Comparison of ENCODE assay signal across 14 cellular contexts in the genomic region with DNA sequence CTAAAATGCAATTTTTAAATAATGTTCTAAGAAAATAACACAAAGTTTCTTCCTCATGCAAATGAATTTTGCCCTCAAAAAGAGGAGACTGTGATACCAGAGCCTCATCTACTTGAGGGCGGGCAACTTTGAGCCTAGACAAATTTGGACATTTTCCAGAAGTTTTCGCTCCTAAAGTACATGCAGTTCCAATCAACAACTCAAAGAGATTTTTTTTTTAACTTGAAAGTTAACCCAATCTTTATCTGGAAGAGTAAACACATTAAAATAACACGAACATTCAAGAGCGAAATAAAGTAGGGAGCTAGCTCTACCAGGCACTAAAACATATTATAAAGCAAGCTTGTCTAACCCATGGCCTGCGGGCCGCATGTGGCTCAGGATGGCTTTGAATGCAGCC. TPM values are rescaled to one million over a fixed set of nuclear protein-coding genes. Genes with fewer than 3 reads are reported as not detected.
DNase-seq lines count a peak whose midpoint lies in the region; ATAC-seq and TF ChIP-seq lines count a peak whose summit lies in the region.
"Had no signal": no experiment of that assay in that cellular context is flagged by ENCODE, and none has a peak within 500 bp of the region (broad histone marks: within the 10 kb centered on the region; RNA-seq: fewer than 3 reads in every experiment).

No MANE protein-coding gene starts in this region.

- intact Hi-C loops in mucosa of descending colon (cut with DNase I, micrococcal nuclease): no loop called here

- DNase-seq in LNCaP clone FGC (ENCODE audit: low read depth): peak; percentile 66
- peak; percentile 50 for DNase-seq in choroid plexus epithelial cell (ENCODE audit: low read depth)
- no peak for DNase-seq in mucosa of descending colon
- DNase-seq in globus pallidus (ENCODE audit: low spot score): no peak
- no peak for DNase-seq in DMS114 treated with DMSO at 0.1 percent for 48 hours (lab: John Stamatoyannopoulos, UW; ENCODE audit: unreplicated experiment)
- no peak for DNase-seq in NCI-H345 treated with DMSO at 0.1 percent for 48 hours (lab: John Stamatoyannopoulos, UW; ENCODE audit: unreplicated experiment)
- no peak for DNase-seq in NCI-H1105 treated with DMSO at 0.1 percent for 48 hours (lab: John Stamatoyannopoulos, UW)
- DNase-seq: BE2C; CD8-positive, alpha-beta T cell; COR-L47; DMS53; GF-D8 had no signal

- no peaks in the 10 kb centered on the region for H3K4me1 ChIP-seq in mucosa of descending colon (ENCODE audit: low read depth)
- H3K4me1 ChIP-seq: A549, BE2C had no signal

- H3K9me3 ChIP-seq in mucosa of descending colon: no peaks in the 10 kb centered on the region
- H3K9me3 ChIP-seq: A549, BE2C had no signal

- no peaks in the 10 kb centered on the region for H3K36me3 ChIP-seq in mucosa of descending colon (ENCODE audit: low read depth)
- H3K36me3 ChIP-seq: BE2C had no signal

- ATAC-seq in mucosa of descending colon: peak; percentile 48
- ATAC-seq: A549; CD8-positive, alpha-beta T cell; HCT116 had no signal

- no peak overlapping the region for H3K4me3 ChIP-seq in LNCaP clone FGC (ENCODE audit: low read depth, low read length)
- no peak overlapping the region for H3K4me3 ChIP-seq in choroid plexus epithelial cell (ENCODE audit: low read depth, low read length)
- H3K4me3 ChIP-seq in mucosa of descending colon: no peak overlapping the region
- H3K4me3 ChIP-seq: A549 had no signal

- TF ChIP-seq CTCF in LNCaP clone FGC (IDR thresholded peaks at IDR 0.05; ENCODE audit: control insufficient read depth, extremely low read depth, insufficient read depth) (no peak), choroid plexus epithelial cell (conservative IDR thresholded peaks at IDR 0.05; ENCODE audit: low read depth, low read length) (no peak), mucosa of descending colon (IDR thresholded peaks at IDR 0.05) (no peak)

RNA-seq across cellular contexts. Expression of gene FBXW7, which starts 29.4 kb away (rescaled TPM):
- 10 to 100 TPM; 38.5 to 48.6 (median 39.4) TPM for total RNA-seq in mucosa of descending colon

Comparison
In these comparisons a context has a peak if more than half of its experiments do, and no peak if none do; other contexts are left out.
1. DNase-seq: peak in LNCaP clone FGC (single experiment) and choroid plexus epithelial cell (single experiment); none in mucosa of descending colon (0 of 3), globus pallidus (single experiment), DMS114 treated with DMSO at 0.1 percent for 48 hours (single experiment), NCI-H345 treated with DMSO at 0.1 percent for 48 hours (single experiment) and NCI-H1105 treated with DMSO at 0.1 percent for 48 hours (single experiment).